27 cellular contexts compared by ENCODE assay signal in genomic region chr6:16783952-16784351, GRCh38.
"Had no signal": no experiment of that assay in that cellular context is flagged by ENCODE, and none has a peak within 500 bp of the region (broad histone marks: within the 10 kb centered on the region; RNA-seq: fewer than 3 reads in every experiment).

No MANE protein-coding gene starts in this region.

- H3K36me3 ChIP-seq: MG63 had no signal

- H3K27ac ChIP-seq: KMS-11 had no signal

- H3K27me3 ChIP-seq: MG63 had no signal

- H3K4me3 ChIP-seq: MG63 had no signal

- H3K9ac ChIP-seq: KMS-11 had no signal

- H3K9me3 ChIP-seq: MG63 had no signal

- DNase-seq: Karpas-422, Kasumi-1, MG63, MM.1S, MV-4-11, NCI-H1048, NCI-H1092, NCI-H1092 treated with DMSO at 0.1 percent for 48 hours, NCI-H1105, NCI-H1105 treated with DMSO at 0.1 percent for 48 hours, NCI-H1417 treated with DMSO at 0.1 percent for 48 hours, NCI-H1694, NCI-H1694 treated with DMSO at 0.1 percent for 48 hours, NCI-H187, NCI-H187 treated with DMSO at 0.1 percent for 48 hours, NCI-H2029 treated with DMSO at 0.1 percent for 48 hours, NCI-H2081 treated with DMSO at 0.1 percent for 48 hours, NCI-H2107, NCI-H2171, NCI-H2171 treated with DMSO at 0.1 percent for 48 hours, NCI-H2227 treated with DMSO at 0.1 percent for 48 hours, NCI-H226, NCI-H345, NCI-H446, NCI-H446 treated with DMSO at 0.1 percent for 48 hours, NCI-H510A had no signal

- H3K4me2 ChIP-seq: KMS-11 had no signal
